17 cellular contexts compared by ENCODE assay signal in the genomic region with DNA sequence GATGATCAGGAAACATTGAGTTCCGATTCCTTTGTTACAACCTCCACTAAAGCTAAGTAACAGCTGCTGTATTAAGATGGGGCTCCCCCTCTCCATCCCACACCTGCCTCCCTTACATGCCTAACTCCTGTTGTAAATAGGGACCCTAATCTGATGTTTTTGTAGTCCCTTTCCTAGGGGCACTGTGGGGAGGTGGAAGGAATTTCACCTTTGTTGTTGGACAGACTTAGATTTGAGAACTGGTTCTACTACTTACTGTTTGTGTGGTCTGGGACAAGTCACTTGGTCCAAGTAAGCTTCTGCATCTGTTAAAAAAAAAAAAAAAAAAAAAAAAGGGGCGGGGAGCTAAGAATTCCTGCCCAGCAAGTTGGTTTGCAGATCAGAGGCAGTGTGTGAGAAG. TPM values are rescaled to one million over a fixed set of nuclear protein-coding genes. Genes with fewer than 3 reads are reported as not detected.
A peak's percentile ranks its signal among the peaks of the same experiment; 100 is the strongest.
DNase-seq lines count a peak whose midpoint lies in the region; ATAC-seq and TF ChIP-seq lines count a peak whose summit lies in the region.
"Had no signal": no experiment of that assay in that cellular context is flagged by ENCODE, and none has a peak within 500 bp of the region (broad histone marks: within the 10 kb centered on the region; RNA-seq: fewer than 3 reads in every experiment).

No MANE protein-coding gene starts in this region.

- WGBS in iPS DF 6.9 (ENCODE audit: insufficient coverage, insufficient read length): no CpG with 5 or more reads among the region's 2 CpGs
- no CpG with 5 or more reads among the region's 2 CpGs for WGBS in trophoblast cell (ENCODE audit: extremely low coverage, insufficient coverage, insufficient read length)

- ATAC-seq in HG03135 (IDR thresholded peaks at IDR 0.05; ENCODE audit: unreplicated experiment): no peak
- ATAC-seq: naive thymus-derived CD4-positive, alpha-beta T cell; Right ventricle myocardium inferior had no signal

- H3K27ac ChIP-seq in SJCRH30 (peak overlapping the region; percentile 49), iPS DF 6.9 (ENCODE audit: low read length) (no peak overlapping the region), trophoblast cell (ENCODE audit: low read depth, low read length) (peak overlapping the region; percentile 86), RWPE1 (no peak overlapping the region)
- H3K27ac ChIP-seq: lower lobe of right lung had no signal

- no peak overlapping the region for H2BK120ac ChIP-seq in trophoblast cell (ENCODE audit: insufficient read depth, low read length, poor library complexity)

- DNase-seq in DMS53 (lab: John Stamatoyannopoulos, UW) (peak; percentile 84), SJCRH30 (peak; percentile 47 to 70), iPS DF 6.9 (ENCODE audit: low read depth, low spot score) (peak; percentile 27), trophoblast cell (peak; percentile 52 to 91), NCI-H524 treated with DMSO at 0.1 percent for 48 hours (lab: John Stamatoyannopoulos, UW) (no peak), NCI-H1092 treated with DMSO at 0.1 percent for 48 hours (lab: John Stamatoyannopoulos, UW) (no peak), RWPE1 (ENCODE audit: low spot score) (no peak)
- DNase-seq: activated B cell treated with CpG ODN at 0.5 μM for 24 hours; activated T-cell treated with anti-CD3 and anti-CD28 coated beads, Interleukin-2, amount 50 U/mL, for 48 hours; CD4-positive, CD25-positive, alpha-beta regulatory T cell; immature natural killer cell; lower lobe of right lung; MM.1S; naive thymus-derived CD4-positive, alpha-beta T cell; NCI-H187 had no signal

- H3K4ac ChIP-seq in trophoblast cell (ENCODE audit: low read depth, low read length): no peak overlapping the region

- H2BK12ac ChIP-seq in trophoblast cell (ENCODE audit: low read length): no peak overlapping the region

- H2BK5ac ChIP-seq in trophoblast cell (ENCODE audit: low read depth, low read length, poor library complexity): peak overlapping the region; percentile 29

- no peak for TF ChIP-seq CTCF in RWPE1 (conservative IDR thresholded peaks at IDR 0.05; ENCODE audit: low read depth)

- POLR2A ChIA-PET in RWPE1 (lab: Yijun Ruan, JAX; ENCODE audit: low non-redundant PET): interaction anchor here (0.6 kb wide), 1 partner anchor 177 kb away, joined by 4 read pairs; no protein-coding TSS in a partner anchor

- no peak overlapping the region for H4K12ac ChIP-seq in trophoblast cell (ENCODE audit: low read depth, low read length)

- peaks cover 27% of the 10 kb centered on the region for H3K79me2 ChIP-seq in trophoblast cell (ENCODE audit: control insufficient read depth, insufficient read depth, low read length, poor library complexity)

- H3K36me3 ChIP-seq in SJCRH30 (peaks cover 15% of the 10 kb centered on the region), iPS DF 6.9 (ENCODE audit: control insufficient read depth, insufficient read depth, low read length) (no peaks in the 10 kb centered on the region), trophoblast cell (ENCODE audit: control insufficient read depth in 1 of 2, insufficient read depth in 2 of 2, low read length in 2 of 2) (peaks cover 2 to 3% of the 10 kb centered on the region in 2 experiments)
- H3K36me3 ChIP-seq: lower lobe of right lung had no signal

- H2AFZ ChIP-seq in trophoblast cell (ENCODE audit: insufficient read depth, low read length, poor library complexity): no peak overlapping the region

- CTCF ChIA-PET in RWPE1 (lab: Yijun Ruan, JAX): interaction anchor here (0.6 kb wide), 1 partner anchor 230 kb away, joined by 3 read pairs; no protein-coding TSS in a partner anchor

- no peak overlapping the region for H3K18ac ChIP-seq in trophoblast cell (ENCODE audit: low read length)

- H3K4me1 ChIP-seq in SJCRH30: peaks cover 24% of the 10 kb centered on the region
- peaks cover 10% of the 10 kb centered on the region for H3K4me1 ChIP-seq in iPS DF 6.9 (ENCODE audit: control insufficient read depth, insufficient read depth, low read length)
- H3K4me1 ChIP-seq in trophoblast cell (ENCODE audit: control insufficient read depth in 1 of 2, insufficient read depth in 2 of 2, low read length in 2 of 2): peaks cover 38 to 47% of the 10 kb centered on the region in 2 experiments

- peak overlapping the region; percentile 52 for H3K4me2 ChIP-seq in trophoblast cell (ENCODE audit: low read length)

- no peak overlapping the region for H4K91ac ChIP-seq in trophoblast cell (ENCODE audit: low read depth, low read length)

- H3K14ac ChIP-seq in trophoblast cell (ENCODE audit: low read length): no peak overlapping the region

- no peak overlapping the region for H3K23ac ChIP-seq in trophoblast cell (ENCODE audit: low read length)

- no peak overlapping the region for H3K9ac ChIP-seq in trophoblast cell (ENCODE audit: low read length)

- H3K9me3 ChIP-seq in SJCRH30 (replicated peaks): no peaks in the 10 kb centered on the region
- H3K9me3 ChIP-seq in iPS DF 6.9 (ENCODE audit: control insufficient read depth, insufficient read depth, low read length): no peaks in the 10 kb centered on the region; the same call in 1 of the 2 replicates
- H3K9me3 ChIP-seq in trophoblast cell (ENCODE audit: insufficient read depth, low read depth, low read length): no peaks in the 10 kb centered on the region
- H3K9me3 ChIP-seq: lower lobe of right lung had no signal

- H3K79me1 ChIP-seq in trophoblast cell (ENCODE audit: low read length): peaks cover 46% of the 10 kb centered on the region

- no peak overlapping the region for H4K8ac ChIP-seq in trophoblast cell (ENCODE audit: low read depth, low read length)

- H3K4me3 ChIP-seq in SJCRH30 (no peak overlapping the region), iPS DF 6.9 (ENCODE audit: low read length) (no peak overlapping the region), trophoblast cell (ENCODE audit: low read depth, low read length) (no peak overlapping the region)
- H3K4me3 ChIP-seq: lower lobe of right lung had no signal

- H3K27me3 ChIP-seq in SJCRH30 (no peaks in the 10 kb centered on the region), iPS DF 6.9 (ENCODE audit: control insufficient read depth, insufficient read depth, low read length) (no peaks in the 10 kb centered on the region), trophoblast cell (ENCODE audit: insufficient read depth, low read length) (no peaks in the 10 kb centered on the region)

- no peak overlapping the region for H2AK5ac ChIP-seq in trophoblast cell (ENCODE audit: low read length)

RNA-seq across cellular contexts. Expression of gene KIAA1217, which starts 42.6 kb away (rescaled TPM):
- 29.7 and 30.6 TPM in 2 replicates for total RNA-seq in SJCRH30 (2014; rRNA removed; shearing (Covaris generic))
- polyA plus RNA-seq in trophoblast cell (2013): 125 TPM in 2 replicates
- polyA plus RNA-seq: CD4-positive, CD25-positive, alpha-beta regulatory T cell; immature natural killer cell had no signal

Comparison
In these comparisons a context has a peak if more than half of its experiments do, and no peak if none do; other contexts are left out.
1. DNase-seq: peak in DMS53 (single experiment), SJCRH30 (2 of 2), iPS DF 6.9 (single experiment) and trophoblast cell (2 of 2); none in NCI-H524 treated with DMSO at 0.1 percent for 48 hours (single experiment), NCI-H1092 treated with DMSO at 0.1 percent for 48 hours (single experiment) and RWPE1 (single experiment).
2. H3K27ac ChIP-seq: peak in SJCRH30 (single experiment) and trophoblast cell (single experiment); none in iPS DF 6.9 (single experiment) and RWPE1 (single experiment).